8 cellular contexts compared by ENCODE assay signal in genomic region chr9:96022445-96023031, GRCh38.
DNase-seq lines count a peak whose midpoint lies in the region; ATAC-seq, FAIRE-seq and TF ChIP-seq lines count a peak whose summit lies in the region.

No MANE protein-coding gene starts in this region.

- DNase-seq in stimulated activated CD4-positive, alpha-beta T cell treated with anti-CD3 and anti-CD28 coated beads, Interleukin-15, amount 100 ng/mL, for 24 hours: peak; percentile 40
- no peak for DNase-seq in stimulated activated CD4-positive, alpha-beta T cell treated with anti-CD3 and anti-CD28 coated beads, Interleukin-1b, Interleukin-23, amount 100 ng/mL, for 48 hours
- DNase-seq in GM12878 (ENCODE audit: low read depth, low spot score) (no peak), lower leg skin (ENCODE audit: low spot score in 2 of 2) (no peak), H4 (ENCODE audit: low spot score) (no peak), amniotic stem cell (lab: John Stamatoyannopoulos, UW) (no peak)

- RAD21 ChIA-PET in GM12878 (lab: Charles Lee; ENCODE audit: unreplicated experiment): no interaction called here

- BruUV-seq in GM12878 (replicated peaks; lab: Mats Ljungman, UMichigan): no TSS peak

- no peaks in the 10 kb centered on the region; the same call in 1 of the 2 replicates for H4K20me1 ChIP-seq in GM12878 (ENCODE audit: control insufficient read depth, insufficient read depth)

- H3K36me3 ChIP-seq in GM12878 (ENCODE audit: control insufficient read depth in 2 of 2, insufficient read depth in 2 of 2, low read length in 1 of 2) (no peaks in the 10 kb centered on the region), mesodermal cell (ENCODE audit: control insufficient read depth, insufficient read depth, low read length) (no peaks in the 10 kb centered on the region)

- no peaks in the 10 kb centered on the region for H3K9me3 ChIP-seq in GM12878 (replicated peaks; ENCODE audit: control insufficient read depth, insufficient read depth, low read length)
- no peaks in the 10 kb centered on the region for H3K9me3 ChIP-seq in mesodermal cell (ENCODE audit: control insufficient read depth, low read length)

- ATAC-seq in GM12878 (peak; percentile 44), GM21576 (IDR thresholded peaks at IDR 0.05; ENCODE audit: unreplicated experiment) (no peak)

- H3K27me3 ChIP-seq in GM12878 (replicated peaks in 1 of 2; ENCODE audit: control insufficient read depth in 2 of 2, insufficient read depth in 2 of 2, low read length in 1 of 2): peaks cover 19 to 22% of the 10 kb centered on the region in 2 experiments

- no peaks in the 10 kb centered on the region for H3K79me2 ChIP-seq in GM12878 (ENCODE audit: control insufficient read depth, insufficient read depth, low read length)

- 24% methylated on average over 25 of the region's 25 CpGs for WGBS in GM12878 (ENCODE audit: insufficient coverage, insufficient replicate concordance, low lambda C conversion rate, missing lambda C conversion rate)
- 2 to 4% methylated on average over 16 to 17 of the region's 25 CpGs for WGBS in mesodermal cell (ENCODE audit: insufficient coverage in 2 of 2), 2 experiments
- WGBS in lower leg skin, 2 donors: 49 to 57% methylated on average over 24 to 25 of the region's 25 CpGs

- intact Hi-C loops in GM12878 (cut with micrococcal nuclease; ENCODE audit: unreplicated experiment) (no loop called here), lower leg skin (cut with DNase I; ENCODE audit: low total_unique reads) (no loop called here)

- H3K4me2 ChIP-seq in GM12878 (ENCODE audit: control insufficient read depth, insufficient read depth): no peak overlapping the region; the same call in 1 of the 2 replicates

- no peak for TF ChIP-seq EP300 in GM12878 (IDR thresholded peaks at IDR 0.05; ENCODE audit: borderline replicate concordance in 1 of 2, control insufficient read depth in 1 of 2, low read depth in 2 of 2, low read length in 2 of 2)

- TF ChIP-seq CTCF in GM12878 (IDR thresholded peaks at IDR 0.05 in 2 of 3, conservative IDR thresholded peaks at IDR 0.05 in 1 of 3; ENCODE audit: control insufficient read depth in 2 of 3, extremely low read depth in 1 of 3, insufficient read depth in 1 of 3, low read depth in 3 of 3, low read length in 3 of 3) (no peak), lower leg skin (IDR thresholded peaks at IDR 0.05) (no peak)

- TF ChIP-seq POLR2A in GM12878 (IDR thresholded peaks at IDR 0.05; ENCODE audit: low read depth, low read length) (no peak), lower leg skin (IDR thresholded peaks at IDR 0.05) (no peak)

- in situ Hi-C loops in GM12878 (cut with MboI): no loop called here

- no peak for FAIRE-seq in GM12878 (lab: Jason Lieb, UNC)

- no peak overlapping the region for H2AFZ ChIP-seq in GM12878 (ENCODE audit: control insufficient read depth, low read depth, low read length)

- SMC1A ChIA-PET in GM12878 (lab: Charles Lee; ENCODE audit: uncharacterized antibody, unreplicated experiment): no interaction called here

- H3K27ac ChIP-seq in GM12878 (ENCODE audit: control insufficient read depth, insufficient read depth) (no peak overlapping the region), mesodermal cell (ENCODE audit: low read depth, low read length, severe bottlenecking) (peak overlapping the region; percentile 61)

- CTCF ChIA-PET in GM12878 (lab: Yijun Ruan, JAX): no interaction called here

- H3K4me3 ChIP-seq in GM12878 (no peak overlapping the region), mesodermal cell (ENCODE audit: extremely low read depth, insufficient read depth, low read length, poor library complexity, severe bottlenecking) (peak overlapping the region; percentile 50), lower leg skin (ENCODE audit: low read depth, poor library complexity, severe bottlenecking) (no peak overlapping the region)

- TF ChIP-seq RAD21 in GM12878 (IDR thresholded peaks at IDR 0.05; ENCODE audit: insufficient read depth, low read depth, low read length): no peak

- POLR2A ChIA-PET in GM12878 (lab: Charles Lee): no interaction called here

- H3K9ac ChIP-seq in GM12878 (ENCODE audit: control insufficient read depth, insufficient read depth, low read length): no peak overlapping the region

- H3K4me1 ChIP-seq in GM12878 (ENCODE audit: control insufficient read depth, insufficient read depth, low read length) (peaks cover 5% of the 10 kb centered on the region; the same call in 1 of the 2 replicates), mesodermal cell (ENCODE audit: control insufficient read depth, insufficient read depth, low read length, poor library complexity, severe bottlenecking) (peaks cover 21% of the 10 kb centered on the region)

TF ChIP-seq in GM12878, 131 proteins besides CTCF, POLR2A, EP300 and RAD21:
- TF ChIP-seq, protein P1, sequence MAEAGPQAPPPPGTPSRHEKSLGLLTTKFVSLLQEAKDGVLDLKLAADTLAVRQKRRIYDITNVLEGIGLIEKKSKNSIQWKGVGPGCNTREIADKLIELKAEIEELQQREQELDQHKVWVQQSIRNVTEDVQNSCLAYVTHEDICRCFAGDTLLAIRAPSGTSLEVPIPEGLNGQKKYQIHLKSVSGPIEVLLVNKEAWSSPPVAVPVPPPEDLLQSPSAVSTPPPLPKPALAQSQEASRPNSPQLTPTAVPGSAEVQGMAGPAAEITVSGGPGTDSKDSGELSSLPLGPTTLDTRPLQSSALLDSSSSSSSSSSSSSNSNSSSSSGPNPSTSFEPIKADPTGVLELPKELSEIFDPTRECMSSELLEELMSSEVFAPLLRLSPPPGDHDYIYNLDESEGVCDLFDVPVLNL (IDR thresholded peaks at IDR 0.05; ENCODE audit: low read depth, low read length): no peak
- no peak for TF ChIP-seq FOXK2 (IDR thresholded peaks at IDR 0.05)
- TF ChIP-seq, protein P2, sequence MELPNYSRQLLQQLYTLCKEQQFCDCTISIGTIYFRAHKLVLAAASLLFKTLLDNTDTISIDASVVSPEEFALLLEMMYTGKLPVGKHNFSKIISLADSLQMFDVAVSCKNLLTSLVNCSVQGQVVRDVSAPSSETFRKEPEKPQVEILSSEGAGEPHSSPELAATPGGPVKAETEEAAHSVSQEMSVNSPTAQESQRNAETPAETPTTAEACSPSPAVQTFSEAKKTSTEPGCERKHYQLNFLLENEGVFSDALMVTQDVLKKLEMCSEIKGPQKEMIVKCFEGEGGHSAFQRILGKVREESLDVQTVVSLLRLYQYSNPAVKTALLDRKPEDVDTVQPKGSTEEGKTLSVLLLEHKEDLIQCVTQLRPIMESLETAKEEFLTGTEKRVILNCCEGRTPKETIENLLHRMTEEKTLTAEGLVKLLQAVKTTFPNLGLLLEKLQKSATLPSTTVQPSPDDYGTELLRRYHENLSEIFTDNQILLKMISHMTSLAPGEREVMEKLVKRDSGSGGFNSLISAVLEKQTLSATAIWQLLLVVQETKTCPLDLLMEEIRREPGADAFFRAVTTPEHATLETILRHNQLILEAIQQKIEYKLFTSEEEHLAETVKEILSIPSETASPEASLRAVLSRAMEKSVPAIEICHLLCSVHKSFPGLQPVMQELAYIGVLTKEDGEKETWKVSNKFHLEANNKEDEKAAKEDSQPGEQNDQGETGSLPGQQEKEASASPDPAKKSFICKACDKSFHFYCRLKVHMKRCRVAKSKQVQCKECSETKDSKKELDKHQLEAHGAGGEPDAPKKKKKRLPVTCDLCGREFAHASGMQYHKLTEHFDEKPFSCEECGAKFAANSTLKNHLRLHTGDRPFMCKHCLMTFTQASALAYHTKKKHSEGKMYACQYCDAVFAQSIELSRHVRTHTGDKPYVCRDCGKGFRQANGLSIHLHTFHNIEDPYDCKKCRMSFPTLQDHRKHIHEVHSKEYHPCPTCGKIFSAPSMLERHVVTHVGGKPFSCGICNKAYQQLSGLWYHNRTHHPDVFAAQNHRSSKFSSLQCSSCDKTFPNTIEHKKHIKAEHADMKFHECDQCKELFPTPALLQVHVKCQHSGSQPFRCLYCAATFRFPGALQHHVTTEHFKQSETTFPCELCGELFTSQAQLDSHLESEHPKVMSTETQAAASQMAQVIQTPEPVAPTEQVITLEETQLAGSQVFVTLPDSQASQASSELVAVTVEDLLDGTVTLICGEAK (IDR thresholded peaks at IDR 0.05; ENCODE audit: borderline replicate concordance): no peak
- no peak for TF ChIP-seq KDM1A (IDR thresholded peaks at IDR 0.05; ENCODE audit: borderline replicate concordance)
- peak; percentile 46; the same call in 1 of the 2 replicates for TF ChIP-seq RUNX3 (IDR thresholded peaks at IDR 0.05; ENCODE audit: low read length)
- 0 out of 2 replicates have a peak, but pooled peaks have one; percentile 62 for TF ChIP-seq EZH2 (IDR thresholded peaks at IDR 0.05; ENCODE audit: borderline replicate concordance, control insufficient read depth, low read depth, low read length)
- TF ChIP-seq NKRF (conservative IDR thresholded peaks at IDR 0.05): no peak
- TF ChIP-seq EGR1 (IDR thresholded peaks at IDR 0.05; ENCODE audit: borderline replicate concordance in 1 of 2, low read depth in 2 of 2, low read length in 2 of 2): 0 out of 3 replicates have a peak, but pooled peaks of 1 of the 2 experiments have one; percentile 10
- no peak for TF ChIP-seq SMARCA5 (IDR thresholded peaks at IDR 0.05)
